ENCODE assay signal across 16 cellular contexts in genomic region chr3:78804251-78805037, GRCh38.
DNase-seq lines count a peak whose midpoint lies in the region; ATAC-seq and TF ChIP-seq lines count a peak whose summit lies in the region.
"Had no signal": no experiment of that assay in that cellular context is flagged by ENCODE, and none has a peak within 500 bp of the region (broad histone marks: within the 10 kb centered on the region; RNA-seq: fewer than 3 reads in every experiment).

No MANE protein-coding gene starts in this region.

- in situ Hi-C loops in astrocyte of the spinal cord (cut with HindIII; ENCODE audit: low sequenced_read_pairs) = no loop called here

- peaks cover 29% of the 10 kb centered on the region for H3K4me1 Mint-ChIP-seq in GM23338
- H3K4me1 Mint-ChIP-seq: CD14-positive monocyte had no signal

- intact Hi-C loops in posterior cingulate gyrus (cut with DNase I) = no loop called here

- no peak overlapping the region for H3K18ac ChIP-seq in mesenchymal stem cell (ENCODE audit: low read depth in 1 of 2, low read length in 2 of 2)

- no peak overlapping the region for H2BK120ac ChIP-seq in mesenchymal stem cell (ENCODE audit: low read depth, low read length)

- DNase-seq in GM23338 (ENCODE audit: low spot score) (no peak), astrocyte of the spinal cord (ENCODE audit: low read depth, low spot score) (peak; percentile 63), mesenchymal stem cell (peak; percentile 36), NCI-H345 treated with DMSO at 0.1 percent for 48 hours (lab: John Stamatoyannopoulos, UW; ENCODE audit: unreplicated experiment) (no peak), GM20000 (ENCODE audit: low spot score) (no peak), posterior cingulate gyrus (no peak)
- DNase-seq in activated CD8-positive, alpha-beta memory T cell treated with anti-CD3 and anti-CD28 coated beads for 24 hours = no peak
- DNase-seq: activated CD8-positive, alpha-beta memory T cell treated with anti-CD3 and anti-CD28 coated beads, Interleukin-2, amount 50 U/mL, for 4 hours; effector memory CD4-positive, alpha-beta T cell; GOT3; NCI-H187 treated with DMSO at 0.1 percent for 48 hours; Peyer's patch; right lobe of liver had no signal

- peaks cover 5% of the 10 kb centered on the region; the same call in 1 of the 3 replicates for H3K36me3 Mint-ChIP-seq in GM23338 (ENCODE audit: low read depth)
- H3K36me3 Mint-ChIP-seq: CD14-positive monocyte had no signal

- H3K4me3 ChIP-seq in ACC112 (ENCODE audit: low read depth, low read length) = peak overlapping the region; percentile 30; the same call in 1 of the 2 replicates
- H3K4me3 ChIP-seq in GM23338 = no peak overlapping the region
- H3K4me3 ChIP-seq in astrocyte of the spinal cord (ENCODE audit: low read depth, low read length) = no peak overlapping the region
- peak overlapping the region in 1 of 2 experiments; percentile 65 for H3K4me3 ChIP-seq in mesenchymal stem cell (ENCODE audit: insufficient read depth in 1 of 2, low read depth in 1 of 2, low read length in 2 of 2)
- H3K4me3 ChIP-seq: adrenal gland, Peyer's patch, right lobe of liver had no signal

- H3K27me3 ChIP-seq in ACC112 (ENCODE audit: insufficient read depth, low read length) (no peaks in the 10 kb centered on the region), GM23338 (ENCODE audit: insufficient read depth) (no peaks in the 10 kb centered on the region), mesenchymal stem cell (ENCODE audit: control insufficient read depth in 1 of 2, insufficient read depth in 1 of 2, low read length in 2 of 2) (no peaks in the 10 kb centered on the region)
- H3K27me3 ChIP-seq: adrenal gland, Peyer's patch had no signal

- peaks cover 26% of the 10 kb centered on the region for H3K4me1 ChIP-seq in ACC112 (ENCODE audit: control insufficient read depth, insufficient read depth, low read length, unreplicated experiment)
- peaks cover 40% of the 10 kb centered on the region for H3K4me1 ChIP-seq in GM23338 (ENCODE audit: insufficient read depth)
- no peaks in the 10 kb centered on the region for H3K4me1 ChIP-seq in mesenchymal stem cell (ENCODE audit: control insufficient read depth, insufficient read depth, low read depth, low read length)
- H3K4me1 ChIP-seq: adrenal gland, Peyer's patch, right lobe of liver had no signal

- TF ChIP-seq CTCF in GM23338 (conservative IDR thresholded peaks at IDR 0.05; ENCODE audit: low read depth in 2 of 2) (no peak), astrocyte of the spinal cord (IDR thresholded peaks at IDR 0.05; ENCODE audit: low read depth, low read length) (no peak), GM20000 (IDR thresholded peaks at IDR 0.05; ENCODE audit: extremely low read depth, missing control alignments) (no peak)

- H3K14ac ChIP-seq in mesenchymal stem cell (ENCODE audit: low read length in 2 of 2) = no peak overlapping the region

- peak overlapping the region; percentile 89 for H3K27ac Mint-ChIP-seq in GM23338
- H3K27ac Mint-ChIP-seq: CD14-positive monocyte had no signal

- H2BK15ac ChIP-seq in mesenchymal stem cell (ENCODE audit: low read depth, poor library complexity, severe bottlenecking) = no peak overlapping the region

- H3K4me2 ChIP-seq in GM23338 = no peak overlapping the region
- H3K4me2 ChIP-seq in mesenchymal stem cell (ENCODE audit: low read length, poor library complexity, severe bottlenecking) = no peak overlapping the region

- H4K91ac ChIP-seq in mesenchymal stem cell (ENCODE audit: low read length) = no peak overlapping the region

- H3K4ac ChIP-seq in mesenchymal stem cell (ENCODE audit: low read depth in 1 of 2, low read length in 2 of 2) = no peak overlapping the region

- no peak overlapping the region for H2BK5ac ChIP-seq in mesenchymal stem cell (ENCODE audit: low read depth, low read length, poor library complexity, severe bottlenecking)

- H3K27ac ChIP-seq in ACC112 (ENCODE audit: low read depth, low read length) = peak overlapping the region; percentile 24
- no peak overlapping the region for H3K27ac ChIP-seq in GM23338 (ENCODE audit: low read depth)
- H3K27ac ChIP-seq in mesenchymal stem cell (ENCODE audit: low read length, poor library complexity, severe bottlenecking) = no peak overlapping the region
- H3K27ac ChIP-seq: adrenal gland, Peyer's patch, right lobe of liver had no signal

- H4K8ac ChIP-seq in mesenchymal stem cell (ENCODE audit: low read length) = no peak overlapping the region

- no peaks in the 10 kb centered on the region for H3K36me3 ChIP-seq in ACC112 (ENCODE audit: insufficient read depth, low read length)
- no peaks in the 10 kb centered on the region for H3K36me3 ChIP-seq in GM23338 (ENCODE audit: insufficient read depth)
- H3K36me3 ChIP-seq in mesenchymal stem cell (ENCODE audit: control insufficient read depth in 1 of 2, insufficient read depth in 2 of 2, low read depth in 1 of 2, low read length in 2 of 2) = no peaks in the 10 kb centered on the region
- H3K36me3 ChIP-seq: adrenal gland, Peyer's patch, right lobe of liver had no signal

- H2AFZ ChIP-seq in ACC112 (ENCODE audit: low read length, unreplicated experiment) = no peak overlapping the region
- no peak overlapping the region for H2AFZ ChIP-seq in GM23338
- no peak overlapping the region for H2AFZ ChIP-seq in mesenchymal stem cell (ENCODE audit: low read depth, low read length)

- H4K20me1 ChIP-seq in GM23338 (replicated peaks; ENCODE audit: insufficient read depth) = no peaks in the 10 kb centered on the region

- no peaks in the 10 kb centered on the region for H3K9me3 Mint-ChIP-seq in GM23338

- no peaks in the 10 kb centered on the region for H3K9me3 ChIP-seq in mesenchymal stem cell (ENCODE audit: control insufficient read depth, low read length)
- H3K9me3 ChIP-seq: adrenal gland, Peyer's patch, right lobe of liver had no signal

- peaks cover 5% of the 10 kb centered on the region for H3K79me1 ChIP-seq in mesenchymal stem cell (replicated peaks; ENCODE audit: low read length, poor library complexity, severe bottlenecking)

- H3K4me3 Mint-ChIP-seq in GM23338 = no peak overlapping the region
- H3K4me3 Mint-ChIP-seq: CD14-positive monocyte had no signal

- no peak overlapping the region for H3K23ac ChIP-seq in mesenchymal stem cell (ENCODE audit: low read length in 2 of 2)

- H3K9ac ChIP-seq in mesenchymal stem cell (ENCODE audit: low read length) = peak overlapping the region; percentile 75

- no peak for ATAC-seq in GM23338
- ATAC-seq: right lobe of liver had no signal

- 0 out of 2 replicates have a peak, but pooled peaks cover 5% of the 10 kb centered on the region for H3K9me2 ChIP-seq in GM23338 (ENCODE audit: insufficient read depth)

- H3K27me3 Mint-ChIP-seq in GM23338 (ENCODE audit: insufficient read depth, low read depth, poor library complexity) = no peaks in the 10 kb centered on the region

- H3F3A ChIP-seq in GM23338 (replicated peaks; ENCODE audit: low read depth) = no peaks in the 10 kb centered on the region

- H2BK12ac ChIP-seq in mesenchymal stem cell (ENCODE audit: low read length in 2 of 2) = no peak overlapping the region

- H3K79me2 ChIP-seq in ACC112 (ENCODE audit: control insufficient read depth, insufficient read depth, low read length, unreplicated experiment) (no peaks in the 10 kb centered on the region), GM23338 (replicated peaks; ENCODE audit: insufficient read depth) (peaks cover 18% of the 10 kb centered on the region)

- no CpG with 5 or more reads among the region's 2 CpGs for WGBS in mesenchymal stem cell

- no peak overlapping the region for H2AK5ac ChIP-seq in mesenchymal stem cell (ENCODE audit: low read length, severe bottlenecking)

TF ChIP-seq in GM23338, 12 proteins besides CTCF, POLR2A, EP300 and RAD21 (continues in another document):
- no peak for TF ChIP-seq ETS1 (IDR thresholded peaks at IDR 0.05)
- TF ChIP-seq CREB1 (CRISPR knock-in tag; IDR thresholded peaks at IDR 0.05; ENCODE audit: low read depth) = no peak
- no peak for TF ChIP-seq EZH2 (IDR thresholded peaks at IDR 0.05; ENCODE audit: low read depth, unreplicated experiment)
- no peak for TF ChIP-seq REST (IDR thresholded peaks at IDR 0.05; ENCODE audit: unreplicated experiment)
- TF ChIP-seq EZH2phosphoT487 (IDR thresholded peaks at IDR 0.05; ENCODE audit: unreplicated experiment) = no peak
- TF ChIP-seq POLR2AphosphoS5 (IDR thresholded peaks at IDR 0.05; ENCODE audit: low read depth) = no peak

Comparison
In these comparisons a context has a peak if more than half of its experiments do, and no peak if none do; other contexts are left out.
1. DNase-seq: peak in astrocyte of the spinal cord (single experiment) and mesenchymal stem cell (single experiment); none in GM23338 (single experiment), NCI-H345 treated with DMSO at 0.1 percent for 48 hours (single experiment), activated CD8-positive, alpha-beta memory T cell treated with anti-CD3 and anti-CD28 coated beads for 24 hours (single experiment), GM20000 (single experiment) and posterior cingulate gyrus (0 of 10).